Comparison of ENCODE assay signal across 14 cellular contexts in the genomic region with DNA sequence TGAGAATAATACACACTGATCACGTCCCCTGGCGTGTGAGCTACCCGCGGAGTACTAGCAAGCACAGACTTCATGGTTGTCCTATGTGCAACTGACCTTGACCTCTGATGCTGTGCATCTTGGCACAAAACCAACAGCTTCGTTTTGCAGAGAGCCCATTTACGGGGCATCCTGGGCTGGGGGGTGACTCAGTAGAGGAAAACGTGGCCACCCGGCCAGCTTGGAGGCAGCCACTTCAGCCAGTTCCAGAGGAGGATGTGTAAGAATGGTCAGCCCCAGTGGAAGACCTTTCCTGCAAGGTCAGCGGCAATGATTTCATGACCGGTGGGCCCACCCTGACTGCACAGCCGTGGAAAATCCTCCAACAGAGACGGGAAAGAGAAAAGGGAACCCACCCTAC.
DNase-seq lines count a peak whose midpoint lies in the region; ATAC-seq and TF ChIP-seq lines count a peak whose summit lies in the region.
"Had no signal": no experiment of that assay in that cellular context is flagged by ENCODE, and none has a peak within 500 bp of the region (broad histone marks: within the 10 kb centered on the region; RNA-seq: fewer than 3 reads in every experiment).

No MANE protein-coding gene starts in this region.

- no peak overlapping the region for H3K4me3 ChIP-seq in left ventricle myocardium inferior
- H3K4me3 ChIP-seq in astrocyte of the cerebellum (ENCODE audit: low read depth, low read length) = no peak overlapping the region
- H3K4me3 ChIP-seq in foreskin fibroblast (ENCODE audit: low read depth in 1 of 2, low read length in 2 of 2) = peak overlapping the region; percentile 4 to 18
- H3K4me3 ChIP-seq: cardiac muscle cell, hepatocyte, SJCRH30 had no signal

- DNase-seq in left ventricle myocardium superior (no peak), left ventricle myocardium inferior (no peak), astrocyte of the cerebellum (ENCODE audit: low read depth) (peak; percentile 27), foreskin fibroblast (peak; percentile 98 to 99), RPMI8226 (no peak)
- no peak for DNase-seq in activated T-helper 1 cell treated with anti-CD3 and anti-CD28 coated beads, Interleukin-12 subunit alpha, Interleukin-12 subunit beta, Interleukin-2, Interleukin-4 antibody, amounts not matched to agents 30 ng/mL and 10 ng/mL and 1 ng/mL, durations not matched to agents 14 hours and 24 hours and 36 hours (ENCODE audit: low spot score)
- no peak for DNase-seq in activated CD4-positive, CD25-positive, alpha-beta regulatory T cell treated with anti-CD3 and anti-CD28 coated beads, Interleukin-2, amount 50 U/mL, for 72 hours
- DNase-seq: activated gamma-delta T cell treated with Interleukin-2 at 50 U/mL for 16 hours, Calu3, SJCRH30 had no signal

- peaks cover 1% of the 10 kb centered on the region for H3K27me3 Mint-ChIP-seq in activated T-helper 1 cell treated with anti-CD3 and anti-CD28 coated beads, Interleukin-12 subunit alpha, Interleukin-12 subunit beta, Interleukin-2, Interleukin-4 antibody, amounts not matched to agents 30 ng/mL and 10 ng/mL and 1 ng/mL, durations not matched to agents 14 hours and 24 hours and 36 hours (ENCODE audit: insufficient read depth)

- H3K27ac ChIP-seq in left ventricle myocardium inferior (replicated peaks) = no peak overlapping the region
- H3K27ac ChIP-seq: cardiac muscle cell, SJCRH30 had no signal

- TF ChIP-seq CTCF in left ventricle myocardium inferior (IDR thresholded peaks at IDR 0.05; ENCODE audit: borderline replicate concordance) (no peak), astrocyte of the cerebellum (IDR thresholded peaks at IDR 0.05; ENCODE audit: low read depth, low read length, missing control alignments) (no peak), foreskin fibroblast (IDR thresholded peaks at IDR 0.05; ENCODE audit: low read depth, low read length) (no peak)

- H3K4me1 Mint-ChIP-seq in activated T-helper 1 cell treated with anti-CD3 and anti-CD28 coated beads, Interleukin-12 subunit alpha, Interleukin-12 subunit beta, Interleukin-2, Interleukin-4 antibody, amounts not matched to agents 30 ng/mL and 10 ng/mL and 1 ng/mL, durations not matched to agents 14 hours and 24 hours and 36 hours (ENCODE audit: low read depth) = no peaks in the 10 kb centered on the region

- no peaks in the 10 kb centered on the region for H3K36me3 Mint-ChIP-seq in activated T-helper 1 cell treated with anti-CD3 and anti-CD28 coated beads, Interleukin-12 subunit alpha, Interleukin-12 subunit beta, Interleukin-2, Interleukin-4 antibody, amounts not matched to agents 30 ng/mL and 10 ng/mL and 1 ng/mL, durations not matched to agents 14 hours and 24 hours and 36 hours (ENCODE audit: low read depth)

- peak; percentile 29 for ATAC-seq in left ventricle myocardium superior
- no peak for ATAC-seq in SK-N-SH treated with all-trans-retinoic acid at 6 μM for 48 hours

- no peak overlapping the region for H3K4me3 Mint-ChIP-seq in activated T-helper 1 cell treated with anti-CD3 and anti-CD28 coated beads, Interleukin-12 subunit alpha, Interleukin-12 subunit beta, Interleukin-2, Interleukin-4 antibody, amounts not matched to agents 30 ng/mL and 10 ng/mL and 1 ng/mL, durations not matched to agents 14 hours and 24 hours and 36 hours
- H3K4me3 Mint-ChIP-seq: stimulated activated naive CD8-positive, alpha-beta T cell treated with anti-CD3 and anti-CD28 coated beads, Interleukin-15, Interleukin-2, amounts not matched to agents 100 ng/mL and 50 ng/mL, for 24 hours had no signal

- H3K9me3 ChIP-seq in left ventricle myocardium inferior (replicated peaks) = no peaks in the 10 kb centered on the region
- H3K9me3 ChIP-seq: SJCRH30 had no signal

- intact Hi-C loops in left ventricle myocardium superior (cut with micrococcal nuclease) = no loop called here
- intact Hi-C loops in left ventricle myocardium inferior (cut with micrococcal nuclease) = no loop called here
- intact Hi-C loops in activated T-helper 1 cell treated with anti-CD3 and anti-CD28 coated beads, Interleukin-12 subunit alpha, Interleukin-12 subunit beta, Interleukin-2, Interleukin-4 antibody, amounts not matched to agents 30 ng/mL and 10 ng/mL and 1 ng/mL, durations not matched to agents 14 hours and 24 hours and 36 hours (cut with micrococcal nuclease) = no loop called here

- H3K36me3 ChIP-seq in left ventricle myocardium inferior = no peaks in the 10 kb centered on the region
- H3K36me3 ChIP-seq: cardiac muscle cell, SJCRH30 had no signal

- H3K27ac Mint-ChIP-seq in activated T-helper 1 cell treated with anti-CD3 and anti-CD28 coated beads, Interleukin-12 subunit alpha, Interleukin-12 subunit beta, Interleukin-2, Interleukin-4 antibody, amounts not matched to agents 30 ng/mL and 10 ng/mL and 1 ng/mL, durations not matched to agents 14 hours and 24 hours and 36 hours = no peak overlapping the region
- H3K27ac Mint-ChIP-seq: stimulated activated naive CD8-positive, alpha-beta T cell treated with anti-CD3 and anti-CD28 coated beads, Interleukin-15, Interleukin-2, amounts not matched to agents 100 ng/mL and 50 ng/mL, for 24 hours had no signal

- in situ Hi-C loops in astrocyte of the cerebellum (cut with HindIII; ENCODE audit: low sequenced_read_pairs) = no loop called here

- peaks cover 8% of the 10 kb centered on the region for H3K27me3 ChIP-seq in left ventricle myocardium inferior (ENCODE audit: low read depth)
- H3K27me3 ChIP-seq: cardiac muscle cell, hepatocyte, SJCRH30 had no signal

- no peaks in the 10 kb centered on the region for H3K4me1 ChIP-seq in left ventricle myocardium inferior

- H3K9me3 Mint-ChIP-seq in activated T-helper 1 cell treated with anti-CD3 and anti-CD28 coated beads, Interleukin-12 subunit alpha, Interleukin-12 subunit beta, Interleukin-2, Interleukin-4 antibody, amounts not matched to agents 30 ng/mL and 10 ng/mL and 1 ng/mL, durations not matched to agents 14 hours and 24 hours and 36 hours = no peaks in the 10 kb centered on the region
- H3K9me3 Mint-ChIP-seq: stimulated activated naive CD8-positive, alpha-beta T cell treated with anti-CD3 and anti-CD28 coated beads, Interleukin-15, Interleukin-2, amounts not matched to agents 100 ng/mL and 50 ng/mL, for 24 hours had no signal

TF ChIP-seq in SK-N-SH treated with all-trans-retinoic acid at 6 μM for 48 hours, 23 proteins besides CTCF, POLR2A, EP300 and RAD21 (continues in another document):
- TF ChIP-seq ARNTL (CRISPR knock-in tag; IDR thresholded peaks at IDR 0.05; ENCODE audit: borderline replicate concordance, low read depth) = no peak
- no peak for TF ChIP-seq ISL1 (CRISPR knock-in tag; IDR thresholded peaks at IDR 0.05)
- TF ChIP-seq RARB (CRISPR knock-in tag; IDR thresholded peaks at IDR 0.05) = no peak
- no peak for TF ChIP-seq ZFP3 (CRISPR knock-in tag; IDR thresholded peaks at IDR 0.05)
- TF ChIP-seq ZNF70 (CRISPR knock-in tag; IDR thresholded peaks at IDR 0.05) = no peak
- TF ChIP-seq TOX (CRISPR knock-in tag; IDR thresholded peaks at IDR 0.05; ENCODE audit: borderline replicate concordance) = no peak
- TF ChIP-seq ZNF8 (CRISPR knock-in tag; IDR thresholded peaks at IDR 0.05) = no peak
- TF ChIP-seq, protein P1, sequence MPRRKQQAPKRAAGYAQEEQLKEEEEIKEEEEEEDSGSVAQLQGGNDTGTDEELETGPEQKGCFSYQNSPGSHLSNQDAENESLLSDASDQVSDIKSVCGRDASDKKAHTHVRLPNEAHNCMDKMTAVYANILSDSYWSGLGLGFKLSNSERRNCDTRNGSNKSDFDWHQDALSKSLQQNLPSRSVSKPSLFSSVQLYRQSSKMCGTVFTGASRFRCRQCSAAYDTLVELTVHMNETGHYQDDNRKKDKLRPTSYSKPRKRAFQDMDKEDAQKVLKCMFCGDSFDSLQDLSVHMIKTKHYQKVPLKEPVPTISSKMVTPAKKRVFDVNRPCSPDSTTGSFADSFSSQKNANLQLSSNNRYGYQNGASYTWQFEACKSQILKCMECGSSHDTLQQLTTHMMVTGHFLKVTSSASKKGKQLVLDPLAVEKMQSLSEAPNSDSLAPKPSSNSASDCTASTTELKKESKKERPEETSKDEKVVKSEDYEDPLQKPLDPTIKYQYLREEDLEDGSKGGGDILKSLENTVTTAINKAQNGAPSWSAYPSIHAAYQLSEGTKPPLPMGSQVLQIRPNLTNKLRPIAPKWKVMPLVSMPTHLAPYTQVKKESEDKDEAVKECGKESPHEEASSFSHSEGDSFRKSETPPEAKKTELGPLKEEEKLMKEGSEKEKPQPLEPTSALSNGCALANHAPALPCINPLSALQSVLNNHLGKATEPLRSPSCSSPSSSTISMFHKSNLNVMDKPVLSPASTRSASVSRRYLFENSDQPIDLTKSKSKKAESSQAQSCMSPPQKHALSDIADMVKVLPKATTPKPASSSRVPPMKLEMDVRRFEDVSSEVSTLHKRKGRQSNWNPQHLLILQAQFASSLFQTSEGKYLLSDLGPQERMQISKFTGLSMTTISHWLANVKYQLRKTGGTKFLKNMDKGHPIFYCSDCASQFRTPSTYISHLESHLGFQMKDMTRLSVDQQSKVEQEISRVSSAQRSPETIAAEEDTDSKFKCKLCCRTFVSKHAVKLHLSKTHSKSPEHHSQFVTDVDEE (CRISPR knock-in tag; IDR thresholded peaks at IDR 0.05) = no peak
- TF ChIP-seq OSR1 (CRISPR knock-in tag; IDR thresholded peaks at IDR 0.05) = no peak
- TF ChIP-seq, protein P2, sequence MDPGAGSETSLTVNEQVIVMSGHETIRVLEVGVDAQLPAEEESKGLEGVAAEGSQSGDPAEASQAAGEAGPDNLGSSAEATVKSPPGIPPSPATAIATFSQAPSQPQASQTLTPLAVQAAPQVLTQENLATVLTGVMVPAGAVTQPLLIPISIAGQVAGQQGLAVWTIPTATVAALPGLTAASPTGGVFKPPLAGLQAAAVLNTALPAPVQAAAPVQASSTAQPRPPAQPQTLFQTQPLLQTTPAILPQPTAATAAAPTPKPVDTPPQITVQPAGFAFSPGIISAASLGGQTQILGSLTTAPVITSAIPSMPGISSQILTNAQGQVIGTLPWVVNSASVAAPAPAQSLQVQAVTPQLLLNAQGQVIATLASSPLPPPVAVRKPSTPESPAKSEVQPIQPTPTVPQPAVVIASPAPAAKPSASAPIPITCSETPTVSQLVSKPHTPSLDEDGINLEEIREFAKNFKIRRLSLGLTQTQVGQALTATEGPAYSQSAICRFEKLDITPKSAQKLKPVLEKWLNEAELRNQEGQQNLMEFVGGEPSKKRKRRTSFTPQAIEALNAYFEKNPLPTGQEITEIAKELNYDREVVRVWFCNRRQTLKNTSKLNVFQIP (CRISPR knock-in tag; IDR thresholded peaks at IDR 0.05; ENCODE audit: borderline replicate concordance, low read depth) = no peak
- TF ChIP-seq GLIS3 (CRISPR knock-in tag; IDR thresholded peaks at IDR 0.05) = no peak

Comparison
In these comparisons a context has a peak if more than half of its experiments do, and no peak if none do; other contexts are left out.
1. DNase-seq: peak in astrocyte of the cerebellum (single experiment) and foreskin fibroblast (2 of 2); none in left ventricle myocardium superior (single experiment), left ventricle myocardium inferior (single experiment), activated T-helper 1 cell treated with anti-CD3 and anti-CD28 coated beads, Interleukin-12 subunit alpha, Interleukin-12 subunit beta, Interleukin-2, Interleukin-4 antibody, amounts not matched to agents 30 ng/mL and 10 ng/mL and 1 ng/mL, durations not matched to agents 14 hours and 24 hours and 36 hours (single experiment), activated CD4-positive, CD25-positive, alpha-beta regulatory T cell treated with anti-CD3 and anti-CD28 coated beads, Interleukin-2, amount 50 U/mL, for 72 hours (single experiment) and RPMI8226 (single experiment).
2. H3K4me3 ChIP-seq: peak in foreskin fibroblast (2 of 2); none in left ventricle myocardium inferior (single experiment) and astrocyte of the cerebellum (single experiment).